Comparison of ENCODE assay signal across 8 cellular contexts in the genomic region with DNA sequence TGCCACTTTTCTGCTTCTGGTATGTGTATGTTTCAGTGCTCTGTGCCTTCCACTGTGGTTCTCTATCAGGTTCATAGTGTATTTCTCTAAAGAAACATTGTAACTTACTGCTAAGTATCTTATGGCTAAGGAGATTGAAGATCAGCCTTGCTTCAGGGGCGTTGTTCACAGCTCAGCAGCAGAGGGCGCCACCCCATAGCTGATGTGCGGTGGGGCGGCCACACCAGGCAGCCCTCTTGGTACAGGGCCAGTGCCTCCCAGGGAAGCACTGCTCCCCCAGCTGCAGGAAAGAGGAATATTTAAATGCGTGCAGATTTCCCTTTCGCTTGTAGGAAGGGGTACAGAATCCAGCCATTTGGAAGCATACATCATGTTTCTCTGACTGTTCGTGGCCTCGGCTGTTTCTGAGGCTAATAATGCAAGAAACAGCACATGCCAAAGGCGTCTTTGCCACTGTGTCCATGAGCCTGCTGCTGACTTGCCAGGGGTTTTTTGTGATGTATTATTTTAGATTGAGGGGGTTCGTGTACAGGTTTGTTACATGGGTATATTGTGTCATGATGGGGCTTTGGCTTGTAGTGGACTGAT.
DNase-seq lines count a peak whose midpoint lies in the region; TF ChIP-seq lines count a peak whose summit lies in the region.
"Not testable (repeated sequence)": the region's sequence is repeated elsewhere in the genome, so short reads cannot be mapped to it uniquely, and the experiment has no call there.

No MANE protein-coding gene starts in this region.

- not testable (repeated sequence) for H3K27me3 ChIP-seq in hepatocyte, tibial nerve

- not testable (repeated sequence) for H3K4me3 ChIP-seq in hepatocyte, tibial nerve

- not testable (repeated sequence) for TF ChIP-seq POLR2A in tibial nerve (IDR thresholded peaks at IDR 0.05)

- H3K4me2 ChIP-seq in hepatocyte = peak overlapping the region; percentile 57

- DNase-seq in GM10266 (ENCODE audit: extremely low spot score) (peak; percentile 8), HT-29 (ENCODE audit: low spot score) (peak; percentile 64), NCI-H82 treated with DMSO at 0.1 percent for 48 hours (lab: John Stamatoyannopoulos, UW; ENCODE audit: unreplicated experiment) (peak; percentile 57), brain pericyte (ENCODE audit: low read depth, low spot score) (peak; percentile 61), hepatocyte (ENCODE audit: low spot score) (peak; percentile 84), putamen (ENCODE audit: low spot score) (peak; percentile 28), tibial nerve (ENCODE audit: low spot score in 2 of 2) (peak; percentile 51 to 81)
- DNase-seq in activated CD4-positive, alpha-beta T cell treated with anti-CD3 and anti-CD28 coated beads for 1 hour = peak; percentile 60

- peak in 1 of 2 donors; percentile 39 for TF ChIP-seq EP300 in tibial nerve (IDR thresholded peaks at IDR 0.05)

- not testable (repeated sequence) for H3K4me1 ChIP-seq in hepatocyte (ENCODE audit: insufficient read depth); tibial nerve

- H3K36me3 ChIP-seq in hepatocyte (replicated peaks; ENCODE audit: insufficient read depth, low read depth); tibial nerve: not testable (repeated sequence)

- H3K27ac ChIP-seq in hepatocyte, tibial nerve: not testable (repeated sequence)

- WGBS in hepatocyte (ENCODE audit: low lambda C conversion rate, missing lambda C conversion rate) = 17% methylated on average over 10 of the region's 10 CpGs
- WGBS in tibial nerve, 2 donors = 7 to 8% methylated on average over 10 of the region's 10 CpGs

- H3K9me2 ChIP-seq in hepatocyte (replicated peaks; ENCODE audit: insufficient read depth) = not testable (repeated sequence)

- TF ChIP-seq CTCF in GM10266 (IDR thresholded peaks at IDR 0.05; ENCODE audit: control insufficient read depth, insufficient read depth, low read depth, missing control alignments) (peak; percentile 73), hepatocyte (IDR thresholded peaks at IDR 0.05; ENCODE audit: poor library complexity) (peak; percentile 89), tibial nerve (IDR thresholded peaks at IDR 0.05) (peak; percentile 59 to 91 (median 84))

- not testable (repeated sequence) for H4K20me1 ChIP-seq in hepatocyte (ENCODE audit: insufficient read depth, poor library complexity, severe bottlenecking)

- not testable (repeated sequence) for H3K9me3 ChIP-seq in hepatocyte (ENCODE audit: low read depth); tibial nerve

- H2AFZ ChIP-seq in hepatocyte = not testable (repeated sequence)

- not testable (repeated sequence) for H3K79me2 ChIP-seq in hepatocyte

Comparison
In these comparisons a context has a peak if more than half of its experiments do, and no peak if none do; other contexts are left out.
1. DNase-seq: peak in every context shown above with its lines; median percentile 84 in hepatocyte; 66 in tibial nerve; 64 in HT-29; 61 in brain pericyte; 60 in activated CD4-positive, alpha-beta T cell treated with anti-CD3 and anti-CD28 coated beads for 1 hour; 57 in NCI-H82 treated with DMSO at 0.1 percent for 48 hours; 28 in putamen; 8 in GM10266.